1 cellular context compared by ENCODE assay signal in the genomic region with DNA sequence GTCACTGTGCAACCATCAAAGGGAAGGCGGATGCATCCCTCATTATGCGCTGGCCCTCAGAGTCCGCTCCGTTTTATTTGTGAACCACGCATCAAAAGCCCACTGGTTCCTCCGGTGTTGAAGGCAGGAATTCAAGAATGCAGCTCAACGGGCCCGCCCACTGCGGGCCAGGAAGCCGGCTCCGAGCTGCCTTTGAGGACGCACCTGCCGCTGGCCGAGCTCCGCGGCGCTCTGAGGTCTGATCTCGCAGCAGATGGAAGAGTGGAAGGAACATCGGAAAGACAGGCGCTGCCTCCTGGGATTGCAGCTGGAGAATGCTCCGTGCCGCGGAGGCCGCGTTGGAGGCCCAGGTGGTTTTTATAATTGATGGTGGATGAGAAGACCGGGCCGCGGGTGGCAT.
TF ChIP-seq lines count a peak whose summit lies in the region.

No MANE protein-coding gene starts in this region.

TF ChIP-seq in GM23338, 12 proteins besides CTCF, POLR2A, EP300 and RAD21 (continued from another document):
- TF ChIP-seq, protein P1, sequence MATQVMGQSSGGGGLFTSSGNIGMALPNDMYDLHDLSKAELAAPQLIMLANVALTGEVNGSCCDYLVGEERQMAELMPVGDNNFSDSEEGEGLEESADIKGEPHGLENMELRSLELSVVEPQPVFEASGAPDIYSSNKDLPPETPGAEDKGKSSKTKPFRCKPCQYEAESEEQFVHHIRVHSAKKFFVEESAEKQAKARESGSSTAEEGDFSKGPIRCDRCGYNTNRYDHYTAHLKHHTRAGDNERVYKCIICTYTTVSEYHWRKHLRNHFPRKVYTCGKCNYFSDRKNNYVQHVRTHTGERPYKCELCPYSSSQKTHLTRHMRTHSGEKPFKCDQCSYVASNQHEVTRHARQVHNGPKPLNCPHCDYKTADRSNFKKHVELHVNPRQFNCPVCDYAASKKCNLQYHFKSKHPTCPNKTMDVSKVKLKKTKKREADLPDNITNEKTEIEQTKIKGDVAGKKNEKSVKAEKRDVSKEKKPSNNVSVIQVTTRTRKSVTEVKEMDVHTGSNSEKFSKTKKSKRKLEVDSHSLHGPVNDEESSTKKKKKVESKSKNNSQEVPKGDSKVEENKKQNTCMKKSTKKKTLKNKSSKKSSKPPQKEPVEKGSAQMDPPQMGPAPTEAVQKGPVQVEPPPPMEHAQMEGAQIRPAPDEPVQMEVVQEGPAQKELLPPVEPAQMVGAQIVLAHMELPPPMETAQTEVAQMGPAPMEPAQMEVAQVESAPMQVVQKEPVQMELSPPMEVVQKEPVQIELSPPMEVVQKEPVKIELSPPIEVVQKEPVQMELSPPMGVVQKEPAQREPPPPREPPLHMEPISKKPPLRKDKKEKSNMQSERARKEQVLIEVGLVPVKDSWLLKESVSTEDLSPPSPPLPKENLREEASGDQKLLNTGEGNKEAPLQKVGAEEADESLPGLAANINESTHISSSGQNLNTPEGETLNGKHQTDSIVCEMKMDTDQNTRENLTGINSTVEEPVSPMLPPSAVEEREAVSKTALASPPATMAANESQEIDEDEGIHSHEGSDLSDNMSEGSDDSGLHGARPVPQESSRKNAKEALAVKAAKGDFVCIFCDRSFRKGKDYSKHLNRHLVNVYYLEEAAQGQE (IDR thresholded peaks at IDR 0.05; ENCODE audit: unreplicated experiment), result no peak
- TF ChIP-seq EZH2phosphoT487 (IDR thresholded peaks at IDR 0.05; ENCODE audit: unreplicated experiment), result no peak
